ENCODE assay signal across 8 cellular contexts in the genomic region with DNA sequence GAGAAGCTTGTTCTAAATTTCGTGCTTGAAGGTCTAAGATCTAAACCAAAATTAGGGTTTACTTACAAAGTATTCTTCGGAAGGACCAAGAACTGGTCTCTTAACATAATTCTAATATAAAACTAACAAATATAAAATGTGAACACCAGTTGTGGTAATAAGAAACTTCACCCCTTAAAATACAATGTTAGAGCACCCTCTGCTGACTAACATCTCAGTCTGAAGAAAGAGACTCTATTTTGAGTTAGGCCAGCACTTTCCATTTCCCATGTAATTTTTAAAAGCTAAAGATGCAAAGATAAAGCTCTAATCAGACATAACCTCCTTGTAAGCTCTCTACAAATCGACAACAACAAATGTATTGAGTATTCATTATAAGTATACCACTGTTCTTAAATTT. TPM values are rescaled to one million over a fixed set of nuclear protein-coding genes. Genes with fewer than 3 reads are reported as not detected.
DNase-seq lines count a peak whose midpoint lies in the region; ATAC-seq and TF ChIP-seq lines count a peak whose summit lies in the region.

No MANE protein-coding gene starts in this region.

- H3K4me1 ChIP-seq in cardiac muscle cell (ENCODE audit: low read depth): no peaks in the 10 kb centered on the region
- H3K4me1 ChIP-seq in suprapubic skin: no peaks in the 10 kb centered on the region

- no peak for TF ChIP-seq POLR2A in suprapubic skin (IDR thresholded peaks at IDR 0.05)

- intact Hi-C loops in left cardiac atrium (cut with DNase I): loop anchor here in 1 of 2 donors (5.0 to 10.0 kb wide), 2 partner anchors 814 to 866 kb away; no protein-coding TSS in a partner anchor

- H3K4me3 ChIP-seq in cardiac muscle cell (no peak overlapping the region), fibroblast of mammary gland (ENCODE audit: control insufficient read depth, low read depth, low read length) (no peak overlapping the region), suprapubic skin (no peak overlapping the region)

- no peak overlapping the region for H3K27ac ChIP-seq in cardiac muscle cell
- H3K27ac ChIP-seq in suprapubic skin: no peak overlapping the region

- ATAC-seq in left cardiac atrium: no peak
- no peak for ATAC-seq in HG02885 (IDR thresholded peaks at IDR 0.05; ENCODE audit: poor library complexity, unreplicated experiment)
- ATAC-seq in GM21825 (IDR thresholded peaks at IDR 0.05; ENCODE audit: unreplicated experiment): no peak
- no peak for ATAC-seq in HG02759 (IDR thresholded peaks at IDR 0.05; ENCODE audit: unreplicated experiment)

- no peaks in the 10 kb centered on the region for H3K36me3 ChIP-seq in cardiac muscle cell
- no peaks in the 10 kb centered on the region for H3K36me3 ChIP-seq in suprapubic skin

- TF ChIP-seq CTCF in cardiac muscle cell (IDR thresholded peaks at IDR 0.05; ENCODE audit: low read depth, low read length) (peak; percentile 56), fibroblast of mammary gland (conservative IDR thresholded peaks at IDR 0.05; ENCODE audit: control insufficient read depth, insufficient read depth, low read depth, low read length) (peak; percentile 63), suprapubic skin (IDR thresholded peaks at IDR 0.05) (peak; percentile 26 to 31)

- DNase-seq in cardiac muscle cell (ENCODE audit: low read depth in 1 of 2, low spot score in 1 of 2): peak; percentile 44 to 61
- no peak for DNase-seq in left cardiac atrium
- peak; percentile 44 for DNase-seq in RKO (ENCODE audit: low spot score)
- peak; percentile 66 for DNase-seq in fibroblast of mammary gland (ENCODE audit: low read depth)
- DNase-seq in suprapubic skin (ENCODE audit: low spot score in 2 of 2): no peak

- no peak for TF ChIP-seq EP300 in suprapubic skin (IDR thresholded peaks at IDR 0.05)

- H3K9me3 ChIP-seq in cardiac muscle cell (ENCODE audit: low read depth): no peaks in the 10 kb centered on the region
- no peaks in the 10 kb centered on the region for H3K9me3 ChIP-seq in suprapubic skin

- H3K27me3 ChIP-seq in cardiac muscle cell: no peaks in the 10 kb centered on the region
- no peaks in the 10 kb centered on the region for H3K27me3 ChIP-seq in suprapubic skin

- WGBS in suprapubic skin: 67% methylated on average over 3 of the region's 3 CpGs

RNA-seq across cellular contexts. Expression of gene ATG5, which starts 24.6 kb away (rescaled TPM):
- total RNA-seq in cardiac muscle cell: 15.2 and 20.2 TPM in 2 replicates
- polyA plus RNA-seq in cardiac muscle cell: 32.2 and 37.3 TPM in 2 replicates
- total RNA-seq in left cardiac atrium: 10 to 100 TPM; 17.0 to 20.2 TPM
- total RNA-seq in suprapubic skin: 10 to 100 TPM; 18.1 to 25.7 (median 23.1) TPM

RNA-seq across cellular contexts. Expression of gene CRYBG1, which starts 59.6 kb away (rescaled TPM):
- total RNA-seq in cardiac muscle cell: under 0.01 TPM in 1 of 2 replicates, not detected in the other
- polyA plus RNA-seq in cardiac muscle cell: 0.15 and 0.22 TPM in 2 replicates
- 1 to 10 TPM; 3.5 to 5.6 TPM for total RNA-seq in left cardiac atrium
- 100 to 1,000 TPM in 2 of 4 donors, 10 to 100 TPM in 2; 91.8 to 124 (median 99.7) TPM for total RNA-seq in suprapubic skin

Comparison
In these comparisons a context has a peak if more than half of its experiments do, and no peak if none do; other contexts are left out.
1. DNase-seq: peak in cardiac muscle cell (2 of 2), RKO (single experiment) and fibroblast of mammary gland (single experiment); none in left cardiac atrium (single experiment) and suprapubic skin (0 of 2).
2. RNA of gene CRYBG1, which starts 59.6 kb away (total RNA-seq): 91.8 to 124 TPM in suprapubic skin; 3.5 to 5.6 TPM in left cardiac atrium and under 0.01 TPM in cardiac muscle cell; every median in the first group is over 10 times any median in the second.
3. Peak in every context shown above with its lines, with median percentiles within 50 percentile points of each other: CTCF ChIP-seq.